In the genomic region with DNA sequence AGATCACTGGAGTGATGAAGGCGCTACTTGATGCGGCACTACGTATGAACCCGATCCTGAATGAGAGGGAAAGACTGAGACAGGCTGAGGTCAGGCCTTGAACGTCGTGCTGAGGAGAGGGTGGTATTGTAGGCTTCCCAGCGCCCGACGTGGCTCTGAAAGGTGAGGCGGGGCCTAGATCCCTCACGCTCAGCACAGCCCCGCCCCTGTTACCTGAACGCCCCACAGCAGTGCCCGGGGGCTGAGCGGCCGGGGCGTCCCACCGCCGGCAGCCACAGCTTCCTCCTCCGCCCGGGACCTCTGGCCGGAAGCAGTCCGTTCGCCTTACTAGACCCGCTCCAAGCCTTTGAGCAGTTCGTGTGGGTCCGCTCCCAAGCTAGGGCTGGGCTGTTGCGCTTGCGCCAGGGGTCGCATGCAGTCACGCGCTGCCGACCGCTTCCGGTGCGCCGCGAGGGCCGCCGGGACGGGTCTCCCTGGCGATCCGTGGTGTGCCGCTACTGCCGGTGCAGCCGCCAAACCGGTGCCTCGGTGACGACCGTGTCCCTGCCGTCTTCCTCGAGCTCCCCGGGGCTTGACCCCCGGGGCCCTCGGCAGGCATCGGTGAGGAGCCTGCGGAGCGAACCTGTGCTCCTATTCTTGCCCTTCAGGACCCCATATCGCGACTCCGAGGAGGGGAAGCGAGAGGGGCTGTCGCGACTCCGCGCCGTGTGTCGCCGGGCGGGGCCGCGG, we compare ENCODE assay signal across 1 cellular context.
TF ChIP-seq lines count a peak whose summit lies in the region.

Gene HMGXB3 (plus strand): TSS at position 479 of the 729 bp plus-strand sequence. CDS start 4,114 bp downstream, outside the sequence.
Gene TIGD6 (minus strand): TSS at position 394 of the 729 bp plus-strand sequence. CDS start 4,306 bp downstream, outside the sequence.

TF ChIP-seq in HepG2, 621 proteins besides CTCF, POLR2A, EP300 and RAD21 (continued from another document and continues in another):
- TF ChIP-seq ZNF280D (CRISPR knock-in tag; IDR thresholded peaks at IDR 0.05) (peak; percentile 88), ZFX (CRISPR knock-in tag; IDR thresholded peaks at IDR 0.05; ENCODE audit: low read depth) (peak; percentile 95), ZNF746 (CRISPR knock-in tag; IDR thresholded peaks at IDR 0.05) (0 out of 2 replicates have a peak, but pooled peaks have one; percentile 13), ZFP82 (CRISPR knock-in tag; IDR thresholded peaks at IDR 0.05; ENCODE audit: borderline replicate concordance) (no peak), ZNF672 (CRISPR knock-in tag; IDR thresholded peaks at IDR 0.05) (no peak), ATF5 (CRISPR knock-in tag; IDR thresholded peaks at IDR 0.05; ENCODE audit: low read depth) (no peak), ZC3H13 (CRISPR knock-in tag; IDR thresholded peaks at IDR 0.05) (no peak), ZNF567 (CRISPR knock-in tag; IDR thresholded peaks at IDR 0.05; ENCODE audit: borderline replicate concordance) (no peak; the same call in 1 of the 2 replicates), SNAPC2 (CRISPR knock-in tag; IDR thresholded peaks at IDR 0.05) (no peak; the same call in 1 of the 2 replicates), ZFP36 (IDR thresholded peaks at IDR 0.05; ENCODE audit: borderline replicate concordance, low read depth, low read length, partially characterized antibody) (no peak), PTBP1 (IDR thresholded peaks at IDR 0.05; ENCODE audit: low read depth, low read length, poor library complexity, severe bottlenecking) (no peak), ZNF275 (CRISPR knock-in tag; IDR thresholded peaks at IDR 0.05; ENCODE audit: borderline replicate concordance) (no peak), IRF1 (CRISPR knock-in tag; IDR thresholded peaks at IDR 0.05; ENCODE audit: low read depth) (no peak), ZNF333 (CRISPR knock-in tag; IDR thresholded peaks at IDR 0.05; ENCODE audit: borderline replicate concordance) (peak; percentile 39; the same call in 1 of the 2 replicates), ZNF614 (CRISPR knock-in tag; IDR thresholded peaks at IDR 0.05; ENCODE audit: borderline replicate concordance) (peak; percentile 95), ZNF317 (CRISPR knock-in tag; IDR thresholded peaks at IDR 0.05) (0 out of 2 replicates have a peak, but pooled peaks have one; percentile 25), ASH2L (IDR thresholded peaks at IDR 0.05; ENCODE audit: insufficient read length, low read depth, low read length) (peak; percentile 74), CREB1 (IDR thresholded peaks at IDR 0.05) (peak; percentile 87), CREB1 (CRISPR knock-in tag; IDR thresholded peaks at IDR 0.05) (peak; percentile 81), ATRX (CRISPR knock-in tag; IDR thresholded peaks at IDR 0.05; ENCODE audit: borderline replicate concordance) (no peak), REL (CRISPR knock-in tag; conservative IDR thresholded peaks at IDR 0.05) (no peak), XBP1 (CRISPR knock-in tag; IDR thresholded peaks at IDR 0.05) (no peak), ZNF549 (CRISPR knock-in tag; IDR thresholded peaks at IDR 0.05) (no peak), ZNF263 (CRISPR knock-in tag; IDR thresholded peaks at IDR 0.05) (no peak), HES4 (CRISPR knock-in tag; IDR thresholded peaks at IDR 0.05; ENCODE audit: borderline replicate concordance) (peak; percentile 73; the same call in 1 of the 2 replicates), JUNB (CRISPR knock-in tag; IDR thresholded peaks at IDR 0.05; ENCODE audit: borderline replicate concordance) (no peak), ZBTB21 (CRISPR knock-in tag; IDR thresholded peaks at IDR 0.05) (no peak; the same call in 1 of the 2 replicates), ZBTB7B (CRISPR knock-in tag; IDR thresholded peaks at IDR 0.05) (peak; percentile 85), ZBTB42 (CRISPR knock-in tag; IDR thresholded peaks at IDR 0.05) (0 out of 2 replicates have a peak, but pooled peaks have one; percentile 48), ZNF451 (CRISPR knock-in tag; IDR thresholded peaks at IDR 0.05) (peak; percentile 85), ZNF260 (CRISPR knock-in tag; IDR thresholded peaks at IDR 0.05; ENCODE audit: borderline replicate concordance, low read depth) (no peak), STAG1 (CRISPR knock-in tag; IDR thresholded peaks at IDR 0.05) (no peak), THYN1 (CRISPR knock-in tag; IDR thresholded peaks at IDR 0.05; ENCODE audit: borderline replicate concordance, low read depth) (no peak), TOE1 (CRISPR knock-in tag; IDR thresholded peaks at IDR 0.05) (no peak), WIZ (CRISPR knock-in tag; IDR thresholded peaks at IDR 0.05) (peak; percentile 80), SALL2 (CRISPR knock-in tag; IDR thresholded peaks at IDR 0.05) (peak; percentile 79), ZNF512B (CRISPR knock-in tag; IDR thresholded peaks at IDR 0.05; ENCODE audit: borderline replicate concordance) (peak; percentile 73; the same call in 1 of the 2 replicates), CHD4 (IDR thresholded peaks at IDR 0.05; ENCODE audit: borderline replicate concordance, low read length) (no peak), DR1 (CRISPR knock-in tag; IDR thresholded peaks at IDR 0.05) (peak; percentile 75; the same call in 1 of the 2 replicates), ARNT (IDR thresholded peaks at IDR 0.05) (no peak), TFDP1 (CRISPR knock-in tag; IDR thresholded peaks at IDR 0.05; ENCODE audit: borderline replicate concordance) (peak; percentile 56; the same call in 1 of the 2 replicates), ZNF264 (CRISPR knock-in tag; IDR thresholded peaks at IDR 0.05) (peak; percentile 87), THRA (CRISPR knock-in tag; IDR thresholded peaks at IDR 0.05; ENCODE audit: borderline replicate concordance) (0 out of 2 replicates have a peak, but pooled peaks have one; percentile 60), ATAD3A (CRISPR knock-in tag; IDR thresholded peaks at IDR 0.05) (no peak), KDM4B (CRISPR knock-in tag; IDR thresholded peaks at IDR 0.05) (no peak), ZNF737 (CRISPR knock-in tag; IDR thresholded peaks at IDR 0.05; ENCODE audit: borderline replicate concordance) (no peak), DMAP1 (CRISPR knock-in tag; IDR thresholded peaks at IDR 0.05) (peak; percentile 74), HMG20A (CRISPR knock-in tag; IDR thresholded peaks at IDR 0.05; ENCODE audit: borderline replicate concordance) (no peak), ZNF33B (CRISPR knock-in tag; IDR thresholded peaks at IDR 0.05) (no peak)
- TF ChIP-seq, protein P1, sequence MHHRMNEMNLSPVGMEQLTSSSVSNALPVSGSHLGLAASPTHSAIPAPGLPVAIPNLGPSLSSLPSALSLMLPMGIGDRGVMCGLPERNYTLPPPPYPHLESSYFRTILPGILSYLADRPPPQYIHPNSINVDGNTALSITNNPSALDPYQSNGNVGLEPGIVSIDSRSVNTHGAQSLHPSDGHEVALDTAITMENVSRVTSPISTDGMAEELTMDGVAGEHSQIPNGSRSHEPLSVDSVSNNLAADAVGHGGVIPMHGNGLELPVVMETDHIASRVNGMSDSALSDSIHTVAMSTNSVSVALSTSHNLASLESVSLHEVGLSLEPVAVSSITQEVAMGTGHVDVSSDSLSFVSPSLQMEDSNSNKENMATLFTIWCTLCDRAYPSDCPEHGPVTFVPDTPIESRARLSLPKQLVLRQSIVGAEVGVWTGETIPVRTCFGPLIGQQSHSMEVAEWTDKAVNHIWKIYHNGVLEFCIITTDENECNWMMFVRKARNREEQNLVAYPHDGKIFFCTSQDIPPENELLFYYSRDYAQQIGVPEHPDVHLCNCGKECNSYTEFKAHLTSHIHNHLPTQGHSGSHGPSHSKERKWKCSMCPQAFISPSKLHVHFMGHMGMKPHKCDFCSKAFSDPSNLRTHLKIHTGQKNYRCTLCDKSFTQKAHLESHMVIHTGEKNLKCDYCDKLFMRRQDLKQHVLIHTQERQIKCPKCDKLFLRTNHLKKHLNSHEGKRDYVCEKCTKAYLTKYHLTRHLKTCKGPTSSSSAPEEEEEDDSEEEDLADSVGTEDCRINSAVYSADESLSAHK (CRISPR knock-in tag; IDR thresholded peaks at IDR 0.05; ENCODE audit: borderline replicate concordance) = no peak
- TF ChIP-seq, protein P2, sequence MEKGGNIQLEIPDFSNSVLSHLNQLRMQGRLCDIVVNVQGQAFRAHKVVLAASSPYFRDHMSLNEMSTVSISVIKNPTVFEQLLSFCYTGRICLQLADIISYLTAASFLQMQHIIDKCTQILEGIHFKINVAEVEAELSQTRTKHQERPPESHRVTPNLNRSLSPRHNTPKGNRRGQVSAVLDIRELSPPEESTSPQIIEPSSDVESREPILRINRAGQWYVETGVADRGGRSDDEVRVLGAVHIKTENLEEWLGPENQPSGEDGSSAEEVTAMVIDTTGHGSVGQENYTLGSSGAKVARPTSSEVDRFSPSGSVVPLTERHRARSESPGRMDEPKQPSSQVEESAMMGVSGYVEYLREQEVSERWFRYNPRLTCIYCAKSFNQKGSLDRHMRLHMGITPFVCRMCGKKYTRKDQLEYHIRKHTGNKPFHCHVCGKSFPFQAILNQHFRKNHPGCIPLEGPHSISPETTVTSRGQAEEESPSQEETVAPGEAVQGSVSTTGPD (CRISPR knock-in tag; IDR thresholded peaks at IDR 0.05) = no peak
